ENCODE assay signal across 19 cellular contexts in genomic region chr4:1964971-1965370, GRCh38.
"Had no signal": no experiment of that assay in that cellular context is flagged by ENCODE, and none has a peak within 500 bp of the region (broad histone marks: within the 10 kb centered on the region; RNA-seq: fewer than 3 reads in every experiment).

No MANE protein-coding gene starts in this region.

- ATAC-seq: esophagus mucosa; gastrocnemius medialis; left ventricle myocardium superior; naive thymus-derived CD8-positive, alpha-beta T cell; sciatic nerve had no signal

- DNase-seq: effector CD8-positive, alpha-beta T cell; endodermal cell; foreskin fibroblast; gastrocnemius medialis; head of caudate nucleus; left ventricle myocardium superior; naive thymus-derived CD8-positive, alpha-beta T cell; nephron progenitor cell; nucleus accumbens; stimulated activated CD4-positive, alpha-beta T cell treated with anti-CD3 and anti-CD28 coated beads, Interleukin-12 subunit alpha, Interleukin-12 subunit beta, amount 100 ng/mL, for 4 hours; stimulated activated CD4-positive, alpha-beta T cell treated with anti-CD3 and anti-CD28 coated beads, Interleukin-1b, Interleukin-23, amount 100 ng/mL, for 48 hours; stimulated activated CD4-positive, alpha-beta T cell treated with anti-CD3 and anti-CD28 coated beads, Interleukin-4, amount 100 ng/mL, for 1 hour; stimulated activated CD8-positive, alpha-beta memory T cell treated with anti-CD3 and anti-CD28 coated beads, Interleukin-4, amount 100 ng/mL, for 48 hours; stimulated activated naive CD4-positive, alpha-beta T cell; stomach; thyroid gland; trophoblast cell had no signal

- H3K4me3 Mint-ChIP-seq: endodermal cell; naive thymus-derived CD8-positive, alpha-beta T cell; nephron progenitor cell had no signal

- H3K27ac Mint-ChIP-seq: nephron progenitor cell had no signal

- H3K27me3 Mint-ChIP-seq: naive thymus-derived CD8-positive, alpha-beta T cell had no signal

- H3K4me1 Mint-ChIP-seq: nephron progenitor cell had no signal

- H3K9me3 Mint-ChIP-seq: naive thymus-derived CD8-positive, alpha-beta T cell had no signal
